ENCODE assay signal across 10 cellular contexts in genomic region chr5:43315262-43315661, GRCh38. TPM values are rescaled to one million over a fixed set of nuclear protein-coding genes. Genes with fewer than 3 reads are reported as not detected.
DNase-seq lines count a peak whose midpoint lies in the region; ATAC-seq and TF ChIP-seq lines count a peak whose summit lies in the region.
"Had no signal": no experiment of that assay in that cellular context is flagged by ENCODE, and none has a peak within 500 bp of the region (broad histone marks: within the 10 kb centered on the region; RNA-seq: fewer than 3 reads in every experiment).

No MANE protein-coding gene starts in this region.

- CTCF ChIA-PET in IMR-90 (lab: Yijun Ruan, JAX), result no interaction called here

- POLR2A ChIA-PET in IMR-90 (lab: Charles Lee; ENCODE audit: unreplicated experiment), result no interaction called here

- H2BK5ac ChIP-seq in IMR-90 (ENCODE audit: low read depth, low read length, poor library complexity, severe bottlenecking), result no peak overlapping the region

- H3K9ac ChIP-seq in IMR-90 (ENCODE audit: low read depth, low read length), result no peak overlapping the region

- no peak overlapping the region for H3K27ac ChIP-seq in IMR-90 (ENCODE audit: insufficient read depth, low read length)
- H3K27ac ChIP-seq: tibial artery had no signal

- no peak overlapping the region for H2BK120ac ChIP-seq in IMR-90 (ENCODE audit: low read depth, low read length)

- H2AK5ac ChIP-seq in IMR-90 (ENCODE audit: low read depth, low read length), result no peak overlapping the region

- peak overlapping the region; percentile 96 for H3K27ac Mint-ChIP-seq in activated naive CD4-positive, alpha-beta T cell treated with anti-CD3 and anti-CD28 coated beads, Interleukin-2, amount 50 U/mL, for 24 hours
- peak overlapping the region; percentile 98 for H3K27ac Mint-ChIP-seq in mesothelial cell of epicardium

- H2BK20ac ChIP-seq in IMR-90 (ENCODE audit: low read depth, low read length), result no peak overlapping the region

- H3K9me1 ChIP-seq in IMR-90 (ENCODE audit: insufficient read depth, low read length), result peaks cover 5% of the 10 kb centered on the region

- peaks cover 9 to 17% of the 10 kb centered on the region in 2 experiments for H3K79me1 ChIP-seq in IMR-90 (ENCODE audit: low read depth in 1 of 2, low read length in 2 of 2)

- peaks cover 11% of the 10 kb centered on the region for H3K36me3 Mint-ChIP-seq in activated naive CD4-positive, alpha-beta T cell treated with anti-CD3 and anti-CD28 coated beads, Interleukin-2, amount 50 U/mL, for 24 hours
- H3K36me3 Mint-ChIP-seq in mesothelial cell of epicardium, result no peaks in the 10 kb centered on the region

- no peak overlapping the region for H3K18ac ChIP-seq in IMR-90 (ENCODE audit: low read depth, low read length)

- H2BK15ac ChIP-seq in IMR-90 (ENCODE audit: low read depth, low read length), result no peak overlapping the region

- peak overlapping the region; percentile 51 for H3K4me3 Mint-ChIP-seq in activated naive CD4-positive, alpha-beta T cell treated with anti-CD3 and anti-CD28 coated beads, Interleukin-2, amount 50 U/mL, for 24 hours
- H3K4me3 Mint-ChIP-seq in mesothelial cell of epicardium, result no peak overlapping the region

- H3K36me3 ChIP-seq in IMR-90 (ENCODE audit: control insufficient read depth, insufficient read depth, low read length), result no peaks in the 10 kb centered on the region
- H3K36me3 ChIP-seq: tibial artery had no signal

- no peak overlapping the region for H2AFZ ChIP-seq in IMR-90 (replicated peaks; ENCODE audit: low read length, poor library complexity)

- BruUV-seq in IMR-90 (replicated peaks; lab: Mats Ljungman, UMichigan), result no TSS peak

- no peak overlapping the region for H3K56ac ChIP-seq in IMR-90 (ENCODE audit: extremely low read depth, insufficient read depth, low read length)

- TF ChIP-seq POLR2A in IMR-90 (IDR thresholded peaks at IDR 0.05; ENCODE audit: low read depth, low read length), result no peak

- H4K8ac ChIP-seq in IMR-90 (ENCODE audit: low read depth in 2 of 2, low read length in 2 of 2), result no peak overlapping the region

- no peak overlapping the region for H3K4ac ChIP-seq in IMR-90 (ENCODE audit: low read depth, low read length)

- H3K9me3 Mint-ChIP-seq in activated naive CD4-positive, alpha-beta T cell treated with anti-CD3 and anti-CD28 coated beads, Interleukin-2, amount 50 U/mL, for 24 hours, result peaks cover 5% of the 10 kb centered on the region
- H3K9me3 Mint-ChIP-seq in mesothelial cell of epicardium, result peaks cover 7% of the 10 kb centered on the region

- H3K4me1 ChIP-seq in IMR-90 (ENCODE audit: control insufficient read depth, insufficient read depth, low read length), result peaks cover 2% of the 10 kb centered on the region; the same call in 1 of the 2 replicates

- no peak overlapping the region for H3K14ac ChIP-seq in IMR-90 (replicated peaks; ENCODE audit: low read depth, low read length)

- H2AK9ac ChIP-seq in IMR-90 (replicated peaks; ENCODE audit: low read depth, low read length, poor library complexity), result no peak overlapping the region

- ATAC-seq in IMR-90 (ENCODE audit: low read depth), result no peak
- ATAC-seq in GM19452 (IDR thresholded peaks at IDR 0.05; ENCODE audit: unreplicated experiment), result no peak
- no peak for ATAC-seq in left lobe of liver

- H4K20me1 ChIP-seq in IMR-90 (ENCODE audit: insufficient read depth, low read length), result no peaks in the 10 kb centered on the region; the same call in 1 of the 2 replicates

- TF ChIP-seq CTCF in IMR-90 (conservative IDR thresholded peaks at IDR 0.05; ENCODE audit: low read depth, low read length) (no peak), mesothelial cell of epicardium (IDR thresholded peaks at IDR 0.05; ENCODE audit: unreplicated experiment) (no peak)

- peaks cover 55% of the 10 kb centered on the region for H3K4me1 Mint-ChIP-seq in activated naive CD4-positive, alpha-beta T cell treated with anti-CD3 and anti-CD28 coated beads, Interleukin-2, amount 50 U/mL, for 24 hours
- peaks cover 40% of the 10 kb centered on the region for H3K4me1 Mint-ChIP-seq in mesothelial cell of epicardium

- H3K23ac ChIP-seq in IMR-90 (ENCODE audit: low read depth, low read length), result no peak overlapping the region

- no peak overlapping the region for H4K5ac ChIP-seq in IMR-90 (ENCODE audit: low read depth, low read length)

- H3K27me3 ChIP-seq in IMR-90 (ENCODE audit: control insufficient read depth, insufficient read depth, low read length), result no peaks in the 10 kb centered on the region
- H3K27me3 ChIP-seq: tibial artery had no signal

- intact Hi-C loops in IMR-90 (cut with micrococcal nuclease), result no loop called here

- DNase-seq in Caki2 (ENCODE audit: low read depth) (peak; percentile 68), IMR-90 (peak; percentile 57), mesothelial cell of epicardium (ENCODE audit: low spot score in 2 of 2, unreplicated experiment in 2 of 2) (no peak), inferior parietal cortex (ENCODE audit: extremely low spot score) (no peak), dedifferentiated amniotic fluid mesenchymal stem cell (ENCODE audit: extremely low spot score) (no peak), left lobe of liver (ENCODE audit: low spot score) (no peak)
- DNase-seq: COR-L47, tibial artery had no signal

- H4K91ac ChIP-seq in IMR-90 (ENCODE audit: insufficient read depth, low read depth, low read length), result no peak overlapping the region

- no peaks in the 10 kb centered on the region for H3K9me3 ChIP-seq in IMR-90 (ENCODE audit: control insufficient read depth, insufficient read depth, low read length)
- H3K9me3 ChIP-seq: tibial artery had no signal

- 77% methylated on average over 6 of the region's 8 CpGs; no CpG with 5 or more reads in 1 of the 2 experiments for WGBS in IMR-90 (ENCODE audit: extremely low coverage in 2 of 2, insufficient read length in 1 of 2), 2 experiments

- in situ Hi-C loops in Caki2 (cut with HindIII; ENCODE audit: low pct_unique_long_range_greater_than_20kb, low sequenced_read_pairs) (loop anchor here (10.0 kb wide), 1 partner anchor 80 kb away; no protein-coding TSS in a partner anchor), IMR-90 (cut with MboI; ENCODE audit: low sequenced_read_pairs) (loop anchor here (25.0 kb wide), 1 partner anchor 203 kb away; the partner anchor contains the start of gene ZNF131)

- dilution Hi-C loops in IMR-90 (cut with HindIII; ENCODE audit: low sequenced_read_pairs, unreplicated experiment), result no loop called here

- no peak overlapping the region for H3K4me3 ChIP-seq in IMR-90 (ENCODE audit: insufficient read depth, low read depth, low read length)
- H3K4me3 ChIP-seq: tibial artery had no signal

- H3K27me3 Mint-ChIP-seq in activated naive CD4-positive, alpha-beta T cell treated with anti-CD3 and anti-CD28 coated beads, Interleukin-2, amount 50 U/mL, for 24 hours, result no peaks in the 10 kb centered on the region
- no peaks in the 10 kb centered on the region for H3K27me3 Mint-ChIP-seq in mesothelial cell of epicardium (ENCODE audit: low read depth)

- no peak overlapping the region for H3K4me2 ChIP-seq in IMR-90 (ENCODE audit: low read depth, low read length)

- TF ChIP-seq RAD21 in IMR-90 (IDR thresholded peaks at IDR 0.05; ENCODE audit: low read length), result no peak

TF ChIP-seq in IMR-90, 13 proteins besides CTCF, POLR2A, EP300 and RAD21:
- TF ChIP-seq FOS (IDR thresholded peaks at IDR 0.05; ENCODE audit: low read depth, low read length) (0 out of 2 replicates have a peak, but pooled peaks have one; percentile 30), NFE2L2 (IDR thresholded peaks at IDR 0.05; ENCODE audit: low read depth, low read length) (no peak), ELK1 (IDR thresholded peaks at IDR 0.05; ENCODE audit: borderline replicate concordance, low read depth, low read length) (no peak), MAFK (IDR thresholded peaks at IDR 0.05; ENCODE audit: low read depth, low read length) (no peak), CHD1 (IDR thresholded peaks at IDR 0.05; ENCODE audit: low read depth, low read length) (no peak), SMC3 (IDR thresholded peaks at IDR 0.05; ENCODE audit: low read depth, low read length) (no peak), RFX5 (IDR thresholded peaks at IDR 0.05; ENCODE audit: low read depth, low read length) (no peak)

RNA-seq across cellular contexts. Expression of gene HMGCS1, which starts 2.0 kb away (rescaled TPM):
- total RNA-seq in Caki2 (2014; rRNA removed; shearing (Covaris generic); ENCODE audit: low replicate concordance), result 14.9 and 16.3 TPM in 2 replicates
- total RNA-seq in IMR-90 (2012; rRNA removed), result 30.6 and 32.8 TPM in 2 replicates
- 19.2 and 27.5 TPM in 2 replicates for polyA plus RNA-seq in IMR-90 (2012; rRNA removed)
- polyA plus RNA-seq in IMR-90 (2012; cell fraction: cytosol; rRNA removed), result 4.4 and 5.1 TPM in 2 replicates
- polyA plus RNA-seq in IMR-90 (2012; cell fraction: nucleus; rRNA removed; ENCODE audit: low replicate concordance), result 8.8 and 41.8 TPM in 2 replicates
- total RNA-seq in mesothelial cell of epicardium, result 129 to 131 TPM (median 130 TPM) in 3 replicates
- 42.8 TPM for total RNA-seq in left lobe of liver

Comparison
In these comparisons a context has a peak if more than half of its experiments do, and no peak if none do; other contexts are left out.
1. DNase-seq: peak in Caki2 (single experiment) and IMR-90 (single experiment); none in mesothelial cell of epicardium (0 of 2), inferior parietal cortex (single experiment), dedifferentiated amniotic fluid mesenchymal stem cell (single experiment) and left lobe of liver (single experiment).